In genomic region chr12:5621329-5621728, GRCh38 we compare ENCODE assay signal across 32 cellular contexts.
"Had no signal": no experiment of that assay in that cellular context is flagged by ENCODE, and none has a peak within 500 bp of the region (broad histone marks: within the 10 kb centered on the region; RNA-seq: fewer than 3 reads in every experiment).

No MANE protein-coding gene starts in this region.

- H3K4me1 Mint-ChIP-seq: activated CD4-positive, alpha-beta T cell treated with anti-CD3 and anti-CD28 coated beads for 36 hours; activated CD4-positive, alpha-beta T cell treated with anti-CD3 and anti-CD28 coated beads, Interleukin-2, amount 10 ng/mL, durations not matched to agents 24 days and 14 days; activated CD8-positive, alpha-beta memory T cell treated with anti-CD3 and anti-CD28 coated beads, Interleukin-2, amount 10 ng/mL, durations not matched to agents 7 days and 5 days; activated naive CD4-positive, alpha-beta T cell treated with anti-CD3 and anti-CD28 coated beads, Interleukin-2, amount 50 U/mL, for 24 hours; activated naive CD8-positive, alpha-beta T cell treated with anti-CD3 and anti-CD28 coated beads for 36 hours; activated naive CD8-positive, alpha-beta T cell treated with anti-CD3 and anti-CD28 coated beads, Interleukin-2, amount 50 U/mL, for 24 hours had no signal

- H3K36me3 Mint-ChIP-seq: activated CD4-positive, alpha-beta memory T cell treated with anti-CD3 and anti-CD28 coated beads for 36 hours; activated CD8-positive, alpha-beta memory T cell treated with anti-CD3 and anti-CD28 coated beads, Interleukin-2, amount 10 ng/mL, durations not matched to agents 7 days and 5 days; activated naive CD4-positive, alpha-beta T cell treated with anti-CD3 and anti-CD28 coated beads, Interleukin-2, amount 50 U/mL, for 24 hours; activated naive CD8-positive, alpha-beta T cell treated with anti-CD3 and anti-CD28 coated beads for 36 hours had no signal

- H3K9me3 Mint-ChIP-seq: activated CD4-positive, alpha-beta memory T cell treated with anti-CD3 and anti-CD28 coated beads for 36 hours; activated CD4-positive, alpha-beta T cell treated with anti-CD3 and anti-CD28 coated beads, Interleukin-2, amount 10 ng/mL, durations not matched to agents 24 days and 14 days; activated naive CD4-positive, alpha-beta T cell treated with anti-CD3 and anti-CD28 coated beads for 36 hours; activated naive CD4-positive, alpha-beta T cell treated with anti-CD3 and anti-CD28 coated beads, Interleukin-2, amount 50 U/mL, for 24 hours; activated naive CD8-positive, alpha-beta T cell treated with anti-CD3 and anti-CD28 coated beads for 36 hours; activated naive CD8-positive, alpha-beta T cell treated with anti-CD3 and anti-CD28 coated beads, Interleukin-2, amount 50 U/mL, for 24 hours; activated T-helper 1 cell treated with anti-CD3 and anti-CD28 coated beads, Interleukin-12 subunit alpha, Interleukin-12 subunit beta, Interleukin-2, Interleukin-4 antibody, amounts not matched to agents 30 ng/mL and 10 ng/mL and 1 ng/mL, durations not matched to agents 14 hours and 24 hours and 36 hours; activated T-helper 2 cell treated with anti-CD3 and anti-CD28 coated beads, Interferon-gamma antibody, Interleukin-2, Interleukin-4, amounts not matched to agents 10 μg/mL and 5 μg/mL and 100 μg/mL, durations not matched to agents 14 hours and 24 hours and 36 hours; effector memory CD8-positive, alpha-beta T cell had no signal

- H3K4me1 ChIP-seq: adrenal gland, body of pancreas had no signal

- DNase-seq: activated CD4-positive, alpha-beta memory T cell treated with anti-CD3 and anti-CD28 coated beads for 36 hours; activated CD4-positive, alpha-beta T cell treated with anti-CD3 and anti-CD28 coated beads for 36 hours; activated CD4-positive, alpha-beta T cell treated with anti-CD3 and anti-CD28 coated beads, Interleukin-2, amount 10 ng/mL, durations not matched to agents 24 days and 14 days; activated CD4-positive, CD25-positive, alpha-beta regulatory T cell; activated CD4-positive, CD25-positive, alpha-beta regulatory T cell treated with anti-CD3 and anti-CD28 coated beads, Interleukin-2, amount 50 U/mL, for 72 hours; activated CD8-positive, alpha-beta memory T cell treated with anti-CD3 and anti-CD28 coated beads, Interleukin-2, amount 10 ng/mL, durations not matched to agents 7 days and 5 days; activated CD8-positive, alpha-beta memory T cell treated with anti-CD3 and anti-CD28 coated beads, Interleukin-2, amount 50 U/mL, for 4 hours; activated CD8-positive, alpha-beta T cell treated with anti-CD3 and anti-CD28 coated beads, Interleukin-2, amount 10 ng/mL, durations not matched to agents 7 days and 5 days; activated effector memory CD4-positive, alpha-beta T cell treated with anti-CD3 and anti-CD28 coated beads, Interleukin-2, amount 50 U/mL, for 16 hours; activated naive CD4-positive, alpha-beta T cell treated with anti-CD3 and anti-CD28 coated beads for 36 hours; activated naive CD8-positive, alpha-beta T cell treated with anti-CD3 and anti-CD28 coated beads for 36 hours; activated naive CD8-positive, alpha-beta T cell treated with anti-CD3 and anti-CD28 coated beads, Interleukin-2, amount 50 U/mL, for 24 hours; activated T-cell treated with anti-CD3 and anti-CD28 coated beads, Interleukin-2, amount 50 U/mL, for 1 hour; activated T-cell treated with anti-CD3 and anti-CD28 coated beads, Interleukin-2, amount 50 U/mL, for 48 hours; adrenal gland; amygdala; aorta; body of pancreas; caudate nucleus; cortex of kidney; dermis blood vessel endothelial cell; effector CD4-positive, alpha-beta T cell; effector memory CD8-positive, alpha-beta T cell; esophagus squamous epithelium; foreskin melanocyte; heart right ventricle; T-helper 2 cell had no signal

- H3K27ac ChIP-seq: adrenal gland, body of pancreas, epithelial cell of prostate, esophagus squamous epithelium, gastroesophageal sphincter, heart right ventricle had no signal

- H3K4me3 ChIP-seq: adrenal gland, body of pancreas, esophagus squamous epithelium, gastroesophageal sphincter, heart right ventricle had no signal

- H3K27me3 ChIP-seq: adrenal gland, body of pancreas, esophagus squamous epithelium, gastroesophageal sphincter, heart right ventricle had no signal

- H3K36me3 ChIP-seq: adrenal gland, esophagus squamous epithelium, gastroesophageal sphincter, heart right ventricle had no signal

- ATAC-seq: activated CD4-positive, alpha-beta T cell treated with anti-CD3 and anti-CD28 coated beads for 36 hours; activated CD8-positive, alpha-beta memory T cell treated with anti-CD3 and anti-CD28 coated beads, Interleukin-2, amount 10 ng/mL, durations not matched to agents 7 days and 5 days; activated CD8-positive, alpha-beta T cell treated with anti-CD3 and anti-CD28 coated beads, Interleukin-2, amount 10 ng/mL, durations not matched to agents 7 days and 5 days; activated naive CD8-positive, alpha-beta T cell treated with anti-CD3 and anti-CD28 coated beads, Interleukin-2, amount 50 U/mL, for 24 hours; body of pancreas; effector memory CD8-positive, alpha-beta T cell; gastroesophageal sphincter; heart right ventricle had no signal

- H3K4me3 Mint-ChIP-seq: activated CD4-positive, alpha-beta memory T cell treated with anti-CD3 and anti-CD28 coated beads for 36 hours; activated CD4-positive, alpha-beta T cell treated with anti-CD3 and anti-CD28 coated beads for 36 hours; activated CD4-positive, alpha-beta T cell treated with anti-CD3 and anti-CD28 coated beads, Interleukin-2, amount 10 ng/mL, durations not matched to agents 24 days and 14 days; activated CD8-positive, alpha-beta memory T cell treated with anti-CD3 and anti-CD28 coated beads, Interleukin-2, amount 10 ng/mL, durations not matched to agents 7 days and 5 days; activated CD8-positive, alpha-beta T cell treated with anti-CD3 and anti-CD28 coated beads, Interleukin-2, amount 10 ng/mL, durations not matched to agents 7 days and 5 days; activated naive CD4-positive, alpha-beta T cell treated with anti-CD3 and anti-CD28 coated beads for 36 hours; activated naive CD4-positive, alpha-beta T cell treated with anti-CD3 and anti-CD28 coated beads, Interleukin-2, amount 50 U/mL, for 24 hours; activated naive CD8-positive, alpha-beta T cell treated with anti-CD3 and anti-CD28 coated beads for 36 hours; activated naive CD8-positive, alpha-beta T cell treated with anti-CD3 and anti-CD28 coated beads, Interleukin-2, amount 50 U/mL, for 24 hours; activated T-helper 1 cell treated with anti-CD3 and anti-CD28 coated beads, Interleukin-12 subunit alpha, Interleukin-12 subunit beta, Interleukin-2, Interleukin-4 antibody, amounts not matched to agents 30 ng/mL and 10 ng/mL and 1 ng/mL, durations not matched to agents 14 hours and 24 hours and 36 hours; effector memory CD8-positive, alpha-beta T cell had no signal

- H3K27me3 Mint-ChIP-seq: activated CD4-positive, alpha-beta memory T cell treated with anti-CD3 and anti-CD28 coated beads for 36 hours; activated CD4-positive, alpha-beta T cell treated with anti-CD3 and anti-CD28 coated beads, Interleukin-2, amount 10 ng/mL, durations not matched to agents 24 days and 14 days; activated CD8-positive, alpha-beta memory T cell treated with anti-CD3 and anti-CD28 coated beads, Interleukin-2, amount 10 ng/mL, durations not matched to agents 7 days and 5 days; activated naive CD8-positive, alpha-beta T cell treated with anti-CD3 and anti-CD28 coated beads, Interleukin-2, amount 50 U/mL, for 24 hours had no signal

- H3K27ac Mint-ChIP-seq: activated CD4-positive, alpha-beta memory T cell treated with anti-CD3 and anti-CD28 coated beads for 36 hours; activated CD4-positive, alpha-beta T cell treated with anti-CD3 and anti-CD28 coated beads for 36 hours; activated CD4-positive, alpha-beta T cell treated with anti-CD3 and anti-CD28 coated beads, Interleukin-2, amount 10 ng/mL, durations not matched to agents 24 days and 14 days; activated CD8-positive, alpha-beta memory T cell treated with anti-CD3 and anti-CD28 coated beads, Interleukin-2, amount 10 ng/mL, durations not matched to agents 7 days and 5 days; activated CD8-positive, alpha-beta T cell treated with anti-CD3 and anti-CD28 coated beads, Interleukin-2, amount 10 ng/mL, durations not matched to agents 7 days and 5 days; activated naive CD4-positive, alpha-beta T cell treated with anti-CD3 and anti-CD28 coated beads for 36 hours; activated naive CD4-positive, alpha-beta T cell treated with anti-CD3 and anti-CD28 coated beads, Interleukin-2, amount 50 U/mL, for 24 hours; activated naive CD8-positive, alpha-beta T cell treated with anti-CD3 and anti-CD28 coated beads for 36 hours; activated naive CD8-positive, alpha-beta T cell treated with anti-CD3 and anti-CD28 coated beads, Interleukin-2, amount 50 U/mL, for 24 hours; activated T-helper 1 cell treated with anti-CD3 and anti-CD28 coated beads, Interleukin-12 subunit alpha, Interleukin-12 subunit beta, Interleukin-2, Interleukin-4 antibody, amounts not matched to agents 30 ng/mL and 10 ng/mL and 1 ng/mL, durations not matched to agents 14 hours and 24 hours and 36 hours; activated T-helper 2 cell treated with anti-CD3 and anti-CD28 coated beads, Interferon-gamma antibody, Interleukin-2, Interleukin-4, amounts not matched to agents 10 μg/mL and 5 μg/mL and 100 μg/mL, durations not matched to agents 14 hours and 24 hours and 36 hours; effector memory CD8-positive, alpha-beta T cell had no signal

- H3K9me3 ChIP-seq: adrenal gland, body of pancreas, esophagus squamous epithelium, gastroesophageal sphincter, heart right ventricle had no signal
